Comparison of ENCODE assay signal across 1 cellular context in the genomic region with DNA sequence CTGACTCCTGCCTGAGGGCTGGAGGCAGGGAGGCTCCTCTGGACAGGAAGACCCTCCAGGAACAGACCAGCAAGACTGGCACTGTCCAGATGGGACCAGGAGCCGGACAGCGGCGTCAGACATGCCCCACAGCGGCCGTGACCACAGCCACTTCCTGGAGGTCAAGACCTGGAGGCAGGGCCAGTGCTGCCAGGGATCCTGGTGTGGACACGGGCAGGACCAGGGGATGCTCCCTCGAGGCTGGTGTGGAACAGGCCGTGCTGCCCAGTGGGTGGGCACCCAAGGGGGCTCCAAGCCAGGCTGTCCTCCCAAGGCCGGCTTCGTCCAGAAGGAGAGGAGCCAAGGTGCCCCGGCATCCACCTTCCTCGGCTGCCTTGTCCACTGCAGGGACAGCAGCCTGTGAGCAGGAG.
TF ChIP-seq lines count a peak whose summit lies in the region.

No MANE protein-coding gene starts in this region.

TF ChIP-seq in IMR-90, 13 proteins besides CTCF, POLR2A, EP300 and RAD21 (continued from another document):
- TF ChIP-seq, protein P1, sequence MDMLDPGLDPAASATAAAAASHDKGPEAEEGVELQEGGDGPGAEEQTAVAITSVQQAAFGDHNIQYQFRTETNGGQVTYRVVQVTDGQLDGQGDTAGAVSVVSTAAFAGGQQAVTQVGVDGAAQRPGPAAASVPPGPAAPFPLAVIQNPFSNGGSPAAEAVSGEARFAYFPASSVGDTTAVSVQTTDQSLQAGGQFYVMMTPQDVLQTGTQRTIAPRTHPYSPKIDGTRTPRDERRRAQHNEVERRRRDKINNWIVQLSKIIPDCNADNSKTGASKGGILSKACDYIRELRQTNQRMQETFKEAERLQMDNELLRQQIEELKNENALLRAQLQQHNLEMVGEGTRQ (IDR thresholded peaks at IDR 0.05; ENCODE audit: low read depth, low read length) = no peak
- TF ChIP-seq MXI1 (IDR thresholded peaks at IDR 0.05; ENCODE audit: borderline replicate concordance, low read depth, low read length) (no peak), MAFK (IDR thresholded peaks at IDR 0.05; ENCODE audit: low read depth, low read length) (no peak)
